ENCODE assay signal across 20 cellular contexts in genomic region chr9:21830589-21830988, GRCh38. TPM values are rescaled to one million over a fixed set of nuclear protein-coding genes. Genes with fewer than 3 reads are reported as not detected.
DNase-seq lines count a peak whose midpoint lies in the region; ATAC-seq and TF ChIP-seq lines count a peak whose summit lies in the region.
"Had no signal": no experiment of that assay in that cellular context is flagged by ENCODE, and none has a peak within 500 bp of the region (broad histone marks: within the 10 kb centered on the region; RNA-seq: fewer than 3 reads in every experiment).

No MANE protein-coding gene starts in this region.

- no peak overlapping the region for H3K27ac ChIP-seq in A673 (ENCODE audit: low read depth, low read length, poor library complexity, severe bottlenecking)
- H3K27ac ChIP-seq in RWPE2 (ENCODE audit: poor library complexity, severe bottlenecking) = peak overlapping the region; percentile 90
- H3K27ac ChIP-seq in colonic mucosa = no peak overlapping the region
- H3K27ac ChIP-seq: breast epithelium, lower lobe of right lung, right lobe of liver had no signal

- DNase-seq in A673 (ENCODE audit: low spot score) = peak; percentile 5
- DNase-seq in Caki2 (ENCODE audit: low read depth) = peak; percentile 27
- DNase-seq in RWPE2 (ENCODE audit: low spot score) = no peak
- peak; percentile 40 for DNase-seq in fibroblast of mammary gland (ENCODE audit: low read depth)
- no peak for DNase-seq in foreskin fibroblast
- no peak for DNase-seq in colonic mucosa
- DNase-seq: activated CD4-positive, alpha-beta T cell treated with anti-CD3 and anti-CD28 coated beads for 1 hour; AML-193; erythroblast; head of caudate nucleus; lower lobe of right lung; naive B cell; NCI-H1436 treated with DMSO at 0.1 percent for 48 hours; NCI-H774; right lobe of liver had no signal

- H3K27me3 ChIP-seq in A673 (replicated peaks; ENCODE audit: insufficient read depth, low read depth, low read length, poor library complexity) = no peaks in the 10 kb centered on the region
- H3K27me3 ChIP-seq in RWPE2 (ENCODE audit: insufficient read depth, poor library complexity, severe bottlenecking) = no peaks in the 10 kb centered on the region
- no peaks in the 10 kb centered on the region for H3K27me3 ChIP-seq in colonic mucosa
- H3K27me3 ChIP-seq: breast epithelium, right lobe of liver had no signal

- in situ Hi-C loops in Caki2 (cut with HindIII; ENCODE audit: low pct_unique_long_range_greater_than_20kb, low sequenced_read_pairs) = no loop called here

- POLR2A ChIA-PET in A673 (lab: Charles Lee; ENCODE audit: low non-redundant PET) = no interaction called here

- peaks cover 25% of the 10 kb centered on the region for H3K36me3 ChIP-seq in A673 (ENCODE audit: insufficient read depth, low read length, poor library complexity, severe bottlenecking)
- peaks cover 86% of the 10 kb centered on the region for H3K36me3 ChIP-seq in RWPE2 (ENCODE audit: low read depth)
- H3K36me3 ChIP-seq in colonic mucosa = no peaks in the 10 kb centered on the region
- H3K36me3 ChIP-seq: breast epithelium had no signal

- ATAC-seq in RWPE2 (ENCODE audit: low read depth) (peak; percentile 51), HG02973 (IDR thresholded peaks at IDR 0.05; ENCODE audit: unreplicated experiment) (no peak), HG02678 (IDR thresholded peaks at IDR 0.05; ENCODE audit: unreplicated experiment) (no peak)
- ATAC-seq: GM23338, lower lobe of right lung had no signal

- intact Hi-C loops in A673 (cut with micrococcal nuclease; ENCODE audit: unreplicated experiment) = no loop called here
- intact Hi-C loops in colonic mucosa (cut with DNase I) = no loop called here

- no TSS peak for BruUV-seq in A673 (replicated peaks; lab: Mats Ljungman, UMichigan)

- peaks cover 5% of the 10 kb centered on the region for H3K4me1 ChIP-seq in A673 (ENCODE audit: insufficient read depth, low read length, poor library complexity, severe bottlenecking)
- H3K4me1 ChIP-seq in RWPE2 (ENCODE audit: insufficient read depth, poor library complexity, severe bottlenecking) = peaks cover 70% of the 10 kb centered on the region
- H3K4me1 ChIP-seq in colonic mucosa = no peaks in the 10 kb centered on the region
- H3K4me1 ChIP-seq: breast epithelium had no signal

- no peak overlapping the region for H3K9ac ChIP-seq in colonic mucosa (ENCODE audit: low read depth in 2 of 2, low read length in 2 of 2)

- TF ChIP-seq CTCF in A673 (conservative IDR thresholded peaks at IDR 0.05; ENCODE audit: low read depth, low read length) (no peak), RWPE2 (IDR thresholded peaks at IDR 0.05; ENCODE audit: poor library complexity, severe bottlenecking) (no peak), fibroblast of mammary gland (conservative IDR thresholded peaks at IDR 0.05; ENCODE audit: control insufficient read depth, insufficient read depth, low read depth, low read length) (no peak), foreskin fibroblast (IDR thresholded peaks at IDR 0.05; ENCODE audit: low read depth, low read length) (no peak), colonic mucosa (IDR thresholded peaks at IDR 0.05) (no peak)

- H3K9me3 ChIP-seq in A673 (ENCODE audit: low read depth, low read length, poor library complexity, severe bottlenecking) (no peaks in the 10 kb centered on the region), RWPE2 (ENCODE audit: severe bottlenecking) (no peaks in the 10 kb centered on the region), colonic mucosa (no peaks in the 10 kb centered on the region)
- H3K9me3 ChIP-seq: breast epithelium, lower lobe of right lung, right lobe of liver had no signal

- CTCF ChIA-PET in A673 (lab: Charles Lee) = interaction anchor here (0.6 kb wide), 1 partner anchor 19 kb away, joined by 3 read pairs; no protein-coding TSS in a partner anchor

- H3K4me3 ChIP-seq in A673 (ENCODE audit: low read depth, low read length, poor library complexity, severe bottlenecking) (no peak overlapping the region), RWPE2 (ENCODE audit: severe bottlenecking) (no peak overlapping the region), fibroblast of mammary gland (ENCODE audit: control insufficient read depth, low read depth, low read length) (no peak overlapping the region), foreskin fibroblast (ENCODE audit: low read depth in 1 of 2, low read length in 2 of 2) (no peak overlapping the region), colonic mucosa (no peak overlapping the region)
- H3K4me3 ChIP-seq: breast epithelium, GM23338, lower lobe of right lung, right lobe of liver had no signal

RNA-seq across cellular contexts. Expression of gene MTAP, which starts 28.2 kb away (rescaled TPM):
- total RNA-seq in A673 (2021) = 39.2 and 45.7 TPM in 2 replicates
- total RNA-seq in Caki2 (2014; rRNA removed; shearing (Covaris generic); ENCODE audit: low replicate concordance) = 25.4 and 30.5 TPM in 2 replicates
- 10 to 100 TPM; 22.0 to 24.4 TPM for total RNA-seq in colonic mucosa
- total RNA-seq: SK-MEL-5 had no signal

Comparison
In these comparisons a context has a peak if more than half of its experiments do, and no peak if none do; other contexts are left out.
1. DNase-seq: peak in A673 (single experiment), Caki2 (single experiment) and fibroblast of mammary gland (single experiment); none in RWPE2 (single experiment), foreskin fibroblast (0 of 2) and colonic mucosa (single experiment).